8 cellular contexts compared by ENCODE assay signal in the genomic region with DNA sequence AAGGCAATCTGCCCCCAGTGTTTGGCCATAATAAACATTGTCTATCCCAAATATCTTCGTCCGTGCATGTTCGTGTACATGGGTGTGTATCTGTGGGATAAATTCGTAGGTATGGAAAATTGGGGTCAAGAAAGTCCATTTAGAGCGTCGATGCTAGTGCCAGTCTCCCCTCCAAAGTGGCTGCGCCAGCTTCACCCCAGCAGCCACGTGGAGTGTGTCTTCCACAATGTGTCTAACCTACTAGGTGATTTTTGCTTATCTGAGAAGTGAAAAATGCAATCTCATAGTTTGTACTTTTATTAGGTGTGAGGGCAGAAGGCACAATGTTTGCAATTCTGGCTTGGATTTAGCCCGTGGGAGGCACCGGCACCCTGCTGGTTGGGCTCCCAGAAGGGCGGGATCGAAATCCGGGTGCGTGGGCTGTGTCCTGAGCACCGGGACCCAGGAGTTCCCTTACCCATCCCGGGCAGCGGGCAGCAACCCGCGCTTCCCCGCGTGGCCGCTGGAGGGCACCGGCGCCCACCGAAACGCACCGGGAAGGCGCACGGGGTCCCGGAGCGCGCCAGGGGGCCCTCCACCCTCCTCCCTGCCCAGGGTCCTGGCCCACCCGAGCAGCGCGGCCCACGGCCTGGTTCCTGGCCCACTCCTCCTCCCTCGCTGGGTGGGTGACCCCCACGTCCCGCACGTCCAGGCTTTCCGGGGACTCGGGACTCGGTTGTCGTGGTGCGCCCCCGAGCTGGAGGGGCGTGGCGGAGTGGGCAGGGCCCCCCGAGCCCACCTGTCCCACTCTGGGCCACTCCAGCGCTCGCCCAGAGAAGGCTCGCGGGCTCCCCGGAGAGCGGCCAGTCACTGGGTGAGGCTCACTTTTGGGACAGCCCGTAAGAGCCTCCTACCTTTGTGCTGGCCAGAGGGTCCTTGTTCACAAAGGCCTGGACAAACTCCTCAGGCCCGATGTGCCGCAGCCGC. TPM values are rescaled to one million over a fixed set of nuclear protein-coding genes. Genes with fewer than 3 reads are reported as not detected.
DNase-seq lines count a peak whose midpoint lies in the region; ATAC-seq and TF ChIP-seq lines count a peak whose summit lies in the region.

No MANE protein-coding gene starts in this region.

- CTCF ChIA-PET in AG04450 (lab: Charles Lee), result interaction anchor here (0.6 to 4.0 kb wide), 9 partner anchors 80 to 930 kb away, joined by 3 to 31 read pairs (median 5); a partner anchor contains a TSS

- H3K4me1 Mint-ChIP-seq in natural killer cell treated with Interleukin-12 subunit alpha and Interleukin-12 subunit beta and Interleukin-15 and Interleukin-18, amount 100 ng/mL, for 72 hours (ENCODE audit: low read depth in 2 of 2), result no peaks in the 10 kb centered on the region

- DNase-seq in AG04450 (ENCODE audit: low read depth, low spot score), result no peak
- DNase-seq in GM19240 (ENCODE audit: insufficient read length, low spot score), result peak; percentile 26
- peak; percentile 33 for DNase-seq in WERI-Rb-1
- DNase-seq in natural killer cell treated with Interleukin-12 subunit alpha and Interleukin-12 subunit beta and Interleukin-15 and Interleukin-18, amount 100 ng/mL, for 72 hours (ENCODE audit: low spot score), result peak; percentile 64
- no peak for DNase-seq in T-helper 2 cell

- H3K36me3 Mint-ChIP-seq in natural killer cell treated with Interleukin-12 subunit alpha and Interleukin-12 subunit beta and Interleukin-15 and Interleukin-18, amount 100 ng/mL, for 72 hours, result no peaks in the 10 kb centered on the region

- no peak overlapping the region for H3K27ac Mint-ChIP-seq in natural killer cell treated with Interleukin-12 subunit alpha and Interleukin-12 subunit beta and Interleukin-15 and Interleukin-18, amount 100 ng/mL, for 72 hours

- H3K9me3 ChIP-seq in AG04450 (ENCODE audit: control insufficient read depth, insufficient read depth, low read length) (no peaks in the 10 kb centered on the region; the same call in 1 of the 2 replicates), WERI-Rb-1 (ENCODE audit: severe bottlenecking) (no peaks in the 10 kb centered on the region)

- peaks cover 10 to 27% of the 10 kb centered on the region in 2 donors for H3K27me3 Mint-ChIP-seq in natural killer cell treated with Interleukin-12 subunit alpha and Interleukin-12 subunit beta and Interleukin-15 and Interleukin-18, amount 100 ng/mL, for 72 hours

- ATAC-seq in esophagus mucosa (peak; percentile 53), GM18870 (IDR thresholded peaks at IDR 0.05; ENCODE audit: unreplicated experiment) (no peak), HG03457 (IDR thresholded peaks at IDR 0.05; ENCODE audit: unreplicated experiment) (no peak)
- ATAC-seq in natural killer cell treated with Interleukin-12 subunit alpha and Interleukin-12 subunit beta and Interleukin-15 and Interleukin-18, amount 100 ng/mL, for 72 hours, result peak; percentile 63 to 73

- H3K9me3 Mint-ChIP-seq in natural killer cell treated with Interleukin-12 subunit alpha and Interleukin-12 subunit beta and Interleukin-15 and Interleukin-18, amount 100 ng/mL, for 72 hours, result no peaks in the 10 kb centered on the region

- POLR2A ChIA-PET in AG04450 (lab: Yijun Ruan, JAX), result no interaction called here

- H3K27ac ChIP-seq in AG04450 (ENCODE audit: low read depth, low read length), result no peak overlapping the region
- no peak overlapping the region for H3K27ac ChIP-seq in WERI-Rb-1

- H3K4me3 ChIP-seq in AG04450 (ENCODE audit: low read depth, low read length) (no peak overlapping the region), WERI-Rb-1 (ENCODE audit: low read depth, low read length) (peak overlapping the region; percentile 45)

- H3K4me3 Mint-ChIP-seq in natural killer cell treated with Interleukin-12 subunit alpha and Interleukin-12 subunit beta and Interleukin-15 and Interleukin-18, amount 100 ng/mL, for 72 hours, result no peak overlapping the region

- H3K27me3 ChIP-seq in AG04450 (ENCODE audit: control insufficient read depth, insufficient read depth, low read length) (peaks cover 22% of the 10 kb centered on the region), WERI-Rb-1 (ENCODE audit: insufficient read depth, low read depth, severe bottlenecking) (no peaks in the 10 kb centered on the region)

- no peaks in the 10 kb centered on the region for H3K36me3 ChIP-seq in WERI-Rb-1

- peak; percentile 74 for TF ChIP-seq CTCF in AG04450 (IDR thresholded peaks at IDR 0.05; ENCODE audit: low read depth, low read length)
- TF ChIP-seq CTCF in WERI-Rb-1 (IDR thresholded peaks at IDR 0.05; ENCODE audit: low read depth, low read length), result peak; percentile 74

RNA-seq across cellular contexts. Expression of a gene that starts 55.4 kb away (rescaled TPM):
- 37.0 and 38.9 TPM in 2 replicates for polyA plus RNA-seq in AG04450 (2011; rRNA removed)
- 15.1 and 15.7 TPM in 2 replicates for polyA minus RNA-seq in AG04450 (2011; rRNA and poly(A)+ RNA removed)
- total RNA-seq in esophagus mucosa, result 13.7 TPM
- 10 to 100 TPM; 12.4 to 17.0 TPM for total RNA-seq in natural killer cell treated with Interleukin-12 subunit alpha and Interleukin-12 subunit beta and Interleukin-15 and Interleukin-18, amount 100 ng/mL, for 72 hours

Comparison
In these comparisons a context has a peak if more than half of its experiments do, and no peak if none do; other contexts are left out.
1. DNase-seq: peak in GM19240 (single experiment), WERI-Rb-1 (single experiment) and natural killer cell treated with Interleukin-12 subunit alpha and Interleukin-12 subunit beta and Interleukin-15 and Interleukin-18, amount 100 ng/mL, for 72 hours (single experiment); none in AG04450 (single experiment) and T-helper 2 cell (0 of 5).
2. ATAC-seq: peak in esophagus mucosa (single experiment) and natural killer cell treated with Interleukin-12 subunit alpha and Interleukin-12 subunit beta and Interleukin-15 and Interleukin-18, amount 100 ng/mL, for 72 hours (2 of 2); none in GM18870 (single experiment) and HG03457 (single experiment).